9 cellular contexts compared by ENCODE assay signal in the genomic region with DNA sequence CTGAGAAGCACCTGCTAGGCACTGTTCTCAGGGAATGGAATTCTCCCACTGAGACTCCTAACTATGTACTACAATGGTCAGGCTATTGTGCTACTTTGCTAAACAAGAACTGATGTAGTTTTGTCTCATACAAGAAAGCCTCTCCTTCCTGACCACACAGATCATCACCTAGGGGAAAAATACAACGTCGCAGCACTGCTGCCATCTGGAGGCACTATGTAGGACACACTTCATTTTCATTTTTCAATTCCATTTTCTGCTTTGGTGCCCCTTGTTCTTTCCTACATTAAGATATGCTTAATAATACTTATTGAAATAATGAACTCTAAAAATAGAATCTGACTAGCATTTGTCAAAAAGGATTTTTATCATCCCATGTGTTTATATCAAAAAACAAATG. TPM values are rescaled to one million over a fixed set of nuclear protein-coding genes. Genes with fewer than 3 reads are reported as not detected.
A peak's percentile ranks its signal among the peaks of the same experiment; 100 is the strongest.
DNase-seq lines count a peak whose midpoint lies in the region; ATAC-seq and TF ChIP-seq lines count a peak whose summit lies in the region.
"Had no signal": no experiment of that assay in that cellular context is flagged by ENCODE, and none has a peak within 500 bp of the region (broad histone marks: within the 10 kb centered on the region; RNA-seq: fewer than 3 reads in every experiment).

No MANE protein-coding gene starts in this region.

- no peak overlapping the region for H3K4me3 ChIP-seq in Panc1 (ENCODE audit: low read depth in 2 of 2, low read length in 2 of 2)
- no peak overlapping the region for H3K4me3 ChIP-seq in neural progenitor cell

- no peak overlapping the region for H3K9ac ChIP-seq in neural progenitor cell

- peaks cover 6% of the 10 kb centered on the region for H4K20me1 ChIP-seq in neural progenitor cell (ENCODE audit: low read depth)

- in situ Hi-C loops in Panc1 (cut with HindIII; ENCODE audit: low pct_unique_long_range_greater_than_20kb, low sequenced_read_pairs): no loop called here

- ATAC-seq in GM19395 (IDR thresholded peaks at IDR 0.05; ENCODE audit: unreplicated experiment) (peak; percentile 84), HG03159 (IDR thresholded peaks at IDR 0.05; ENCODE audit: unreplicated experiment) (peak; percentile 81), Panc1 (no peak)

- intact Hi-C loops in Panc1 (cut with micrococcal nuclease; ENCODE audit: unreplicated experiment): no loop called here

- H3K27me3 ChIP-seq in Panc1 (ENCODE audit: control insufficient read depth, insufficient read depth, low read length): no peaks in the 10 kb centered on the region
- no peaks in the 10 kb centered on the region for H3K27me3 ChIP-seq in neural progenitor cell

- H3K4me1 ChIP-seq in Panc1 (ENCODE audit: control insufficient read depth, insufficient read depth, low read length) (no peaks in the 10 kb centered on the region), neural progenitor cell (no peaks in the 10 kb centered on the region)

- peaks cover 20% of the 10 kb centered on the region for H3K36me3 ChIP-seq in Panc1 (ENCODE audit: control insufficient read depth, insufficient read depth, low read length)
- H3K36me3 ChIP-seq in neural progenitor cell: peaks cover 18% of the 10 kb centered on the region

- peak; percentile 11 for DNase-seq in NCI-H1436 (lab: John Stamatoyannopoulos, UW)
- DNase-seq in NCI-H1436 treated with DMSO at 0.1 percent for 48 hours (lab: John Stamatoyannopoulos, UW): no peak
- DNase-seq in Panc1 (ENCODE audit: low read depth, low spot score): no peak
- no peak for DNase-seq in endothelial cell (ENCODE audit: low spot score)
- DNase-seq in neural progenitor cell (ENCODE audit: low spot score): peak; percentile 68
- no peak for DNase-seq in DMS153 treated with DMSO at 0.1 percent for 48 hours (lab: John Stamatoyannopoulos, UW; ENCODE audit: unreplicated experiment)

- H3K9me3 Mint-ChIP-seq in endothelial cell (ENCODE audit: unreplicated experiment): no peaks in the 10 kb centered on the region
- H3K9me3 Mint-ChIP-seq in neural progenitor cell: no peaks in the 10 kb centered on the region
- H3K9me3 Mint-ChIP-seq: CD4-positive, CD25-positive, alpha-beta regulatory T cell had no signal

- no peaks in the 10 kb centered on the region for H3K79me2 ChIP-seq in neural progenitor cell (ENCODE audit: low read depth)

- H3K27ac ChIP-seq in Panc1 (ENCODE audit: low read length): no peak overlapping the region
- H3K27ac ChIP-seq in neural progenitor cell: no peak overlapping the region

- H3K36me3 Mint-ChIP-seq in endothelial cell (ENCODE audit: low read depth, unreplicated experiment) (peaks cover 34% of the 10 kb centered on the region), neural progenitor cell (peaks cover 27% of the 10 kb centered on the region)

- H3K27ac Mint-ChIP-seq in endothelial cell (ENCODE audit: unreplicated experiment): peak overlapping the region; percentile 79
- H3K27ac Mint-ChIP-seq in neural progenitor cell: no peak overlapping the region

- H2AFZ ChIP-seq in neural progenitor cell (replicated peaks): no peak overlapping the region

- H3K9me3 ChIP-seq in Panc1 (ENCODE audit: control insufficient read depth, insufficient read depth, low read depth, low read length): no peaks in the 10 kb centered on the region
- no peaks in the 10 kb centered on the region for H3K9me3 ChIP-seq in neural progenitor cell (ENCODE audit: low read depth)

- CTCF ChIA-PET in Panc1 (lab: Charles Lee): interaction anchor here (0.6 kb wide), 2 partner anchors 490 to 1135 kb away, joined by 3 read pairs; no protein-coding TSS in a partner anchor

- H3K27me3 Mint-ChIP-seq in endothelial cell (ENCODE audit: unreplicated experiment) (no peaks in the 10 kb centered on the region), neural progenitor cell (ENCODE audit: insufficient read depth, low read depth) (no peaks in the 10 kb centered on the region)
- H3K27me3 Mint-ChIP-seq: CD4-positive, CD25-positive, alpha-beta regulatory T cell had no signal

- no peak overlapping the region for H3K4me3 Mint-ChIP-seq in endothelial cell (ENCODE audit: unreplicated experiment)
- no peak overlapping the region for H3K4me3 Mint-ChIP-seq in neural progenitor cell
- H3K4me3 Mint-ChIP-seq: CD4-positive, CD25-positive, alpha-beta regulatory T cell had no signal

- POLR2A ChIA-PET in Panc1 (lab: Charles Lee): no interaction called here

- BruUV-seq in Panc1 (replicated peaks; lab: Mats Ljungman, UMichigan): no TSS peak

- peak; percentile 60 for TF ChIP-seq CTCF in Panc1 (IDR thresholded peaks at IDR 0.05)
- peak; percentile 48 for TF ChIP-seq CTCF in endothelial cell (IDR thresholded peaks at IDR 0.05; ENCODE audit: unreplicated experiment)
- TF ChIP-seq CTCF in neural progenitor cell (IDR thresholded peaks at IDR 0.05): peak; percentile 75

- H3F3A ChIP-seq in neural progenitor cell (ENCODE audit: low read depth): peaks cover 27% of the 10 kb centered on the region

- H3K4me2 ChIP-seq in neural progenitor cell: no peak overlapping the region

- H3K4me1 Mint-ChIP-seq in endothelial cell (ENCODE audit: unreplicated experiment) (peaks cover 18% of the 10 kb centered on the region), neural progenitor cell (no peaks in the 10 kb centered on the region)

RNA-seq across cellular contexts. Expression of a gene that starts 21.1 kb away (rescaled TPM):
- total RNA-seq in Panc1 (2021; ENCODE audit: unreplicated experiment) (24.7 TPM), endothelial cell (ENCODE audit: unreplicated experiment) (61.3 TPM), neural progenitor cell (ENCODE audit: low replicate concordance) (44.4 and 72.0 TPM in 2 replicates)
- 8.7 TPM for polyA plus RNA-seq in Panc1 (2012; ENCODE audit: insufficient read length)

RNA-seq across cellular contexts. Expression of a gene that starts 21.5 kb away (rescaled TPM):
- total RNA-seq in Panc1 (2021; ENCODE audit: unreplicated experiment): 16.1 TPM
- polyA plus RNA-seq in Panc1 (2012; ENCODE audit: insufficient read length): 6.7 TPM
- total RNA-seq in endothelial cell (ENCODE audit: unreplicated experiment): 26.9 TPM
- 29.0 and 42.5 TPM in 2 replicates for total RNA-seq in neural progenitor cell (ENCODE audit: low replicate concordance)

RNA-seq across cellular contexts. Expression of a gene that starts 26.2 kb away (rescaled TPM):
- total RNA-seq in Panc1 (2021; ENCODE audit: unreplicated experiment) (not detected), endothelial cell (ENCODE audit: unreplicated experiment) (0.18 TPM), neural progenitor cell (ENCODE audit: low replicate concordance) (0.21 and 0.28 TPM in 2 replicates)
- not detected for polyA plus RNA-seq in Panc1 (2012; ENCODE audit: insufficient read length)
- total RNA-seq: CD4-positive, CD25-positive, alpha-beta regulatory T cell had no signal
- polyA plus RNA-seq: CD4-positive, CD25-positive, alpha-beta regulatory T cell had no signal

Comparison
In these comparisons a context has a peak if more than half of its experiments do, and no peak if none do; other contexts are left out.
1. DNase-seq: peak in NCI-H1436 (single experiment) and neural progenitor cell (single experiment); none in NCI-H1436 treated with DMSO at 0.1 percent for 48 hours (single experiment), Panc1 (single experiment), endothelial cell (single experiment) and DMS153 treated with DMSO at 0.1 percent for 48 hours (single experiment).
2. Peak in every context shown above with its lines, with median percentiles within 50 percentile points of each other: CTCF ChIP-seq.